1 cellular context compared by ENCODE assay signal in the genomic region with DNA sequence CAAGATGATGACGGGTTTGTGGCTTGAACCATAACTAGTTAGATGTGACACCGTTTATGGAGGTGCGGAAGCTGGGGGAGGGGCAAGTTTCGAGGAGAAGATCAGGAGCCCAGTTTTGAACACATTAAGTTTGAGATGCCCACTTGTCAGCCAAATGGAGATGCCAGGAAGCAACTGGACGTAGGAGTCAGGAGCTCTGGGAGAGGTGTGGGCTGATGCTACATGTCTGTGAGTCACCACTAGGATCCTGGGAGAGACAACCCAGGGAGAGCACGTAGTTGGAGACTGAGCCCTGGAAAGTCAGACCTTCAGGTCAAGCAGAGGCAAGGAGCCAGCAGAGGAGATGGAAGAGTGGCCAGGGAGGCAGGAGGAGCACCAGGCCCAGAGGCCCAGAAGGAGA.
TF ChIP-seq lines count a peak whose summit lies in the region.

No MANE protein-coding gene starts in this region.

TF ChIP-seq in H1, 55 proteins besides CTCF, POLR2A, EP300 and RAD21 (continued from another document):
- no peak for TF ChIP-seq SP1 (IDR thresholded peaks at IDR 0.05; ENCODE audit: low read depth, low read length)
